16 cellular contexts compared by ENCODE assay signal in genomic region chr2:55888941-55889340, GRCh38. TPM values are rescaled to one million over a fixed set of nuclear protein-coding genes. Genes with fewer than 3 reads are reported as not detected.
DNase-seq lines count a peak whose midpoint lies in the region; ATAC-seq, FAIRE-seq and TF ChIP-seq lines count a peak whose summit lies in the region.
"Had no signal": no experiment of that assay in that cellular context is flagged by ENCODE, and none has a peak within 500 bp of the region (broad histone marks: within the 10 kb centered on the region; RNA-seq: fewer than 3 reads in every experiment).

No MANE protein-coding gene starts in this region.

- H3K4me2 ChIP-seq in H1 (ENCODE audit: insufficient read depth in 1 of 2, low read depth in 2 of 2, low read length in 2 of 2) = no peak overlapping the region

- H3K4me1 ChIP-seq in H1 (replicated peaks in 1 of 4; ENCODE audit: control insufficient read depth in 3 of 4, insufficient read depth in 4 of 4, low read length in 3 of 4) (peaks cover 0 to 6% (median 0%) of the 10 kb centered on the region in 4 experiments; a peak in 1 of 7 replicates), mesodermal cell (ENCODE audit: control insufficient read depth, insufficient read depth, low read length, poor library complexity, severe bottlenecking) (peaks cover 10% of the 10 kb centered on the region)

- no peaks in the 10 kb centered on the region for H3K79me2 ChIP-seq in H1 (ENCODE audit: control insufficient read depth in 1 of 2, insufficient read depth in 2 of 2, low read length in 2 of 2)

- H3K27ac ChIP-seq in AG04450 (ENCODE audit: low read depth, low read length) = peak overlapping the region; percentile 63
- no peak overlapping the region for H3K27ac ChIP-seq in H1 (ENCODE audit: low read depth, low read length)
- peak overlapping the region; percentile 23 for H3K27ac ChIP-seq in mesodermal cell (ENCODE audit: low read depth, low read length, severe bottlenecking)
- H3K27ac ChIP-seq: ovary had no signal

- no peak overlapping the region; the same call in 1 of the 2 replicates for H2AK5ac ChIP-seq in H1 (ENCODE audit: low read depth, low read length)

- H2BK120ac ChIP-seq in H1 (replicated peaks; ENCODE audit: low read depth, low read length) = no peak overlapping the region

- H3K9ac ChIP-seq in H1 (replicated peaks in 1 of 4; ENCODE audit: extremely low read depth in 1 of 4, low read depth in 3 of 4, low read length in 3 of 4) = no peak overlapping the region

- 98% methylated on average over 3 of the region's 3 CpGs; no CpG with 5 or more reads in 1 of the 2 experiments for WGBS in H1 (ENCODE audit: extremely low coverage in 1 of 2, insufficient coverage in 1 of 2, insufficient read length in 1 of 2, insufficient replicate concordance in 2 of 2, low coverage in 1 of 2, low lambda C conversion rate in 2 of 2, missing lambda C conversion rate in 1 of 2), 2 experiments
- WGBS in mesodermal cell (ENCODE audit: insufficient coverage in 2 of 2), 2 experiments = 80 to 90% methylated on average over 1 of the region's 3 CpGs

- TF ChIP-seq POLR2A in H1 (IDR thresholded peaks at IDR 0.05; ENCODE audit: control extremely low read depth in 1 of 2, low read depth in 2 of 2, low read length in 2 of 2) (no peak), GM18505 (IDR thresholded peaks at IDR 0.05; ENCODE audit: borderline replicate concordance, extremely low read depth, insufficient read depth, insufficient read length) (no peak)

- H3K79me1 ChIP-seq in H1 (ENCODE audit: low read depth, low read length) = no peaks in the 10 kb centered on the region

- FAIRE-seq in H1 (lab: Jason Lieb, UNC) = no peak
- FAIRE-seq: GM12892 had no signal

- no peak overlapping the region for H3K4ac ChIP-seq in H1 (replicated peaks; ENCODE audit: insufficient read length, low read depth, low read length)

- no peak overlapping the region for H2BK20ac ChIP-seq in H1 (ENCODE audit: low read length)

- H3K36me3 ChIP-seq in MG63 (no peaks in the 10 kb centered on the region; the same call in 1 of the 2 replicates), H1 (ENCODE audit: control insufficient read depth in 2 of 4, insufficient read depth in 4 of 4, low read length in 3 of 4) (no peaks in the 10 kb centered on the region), mesodermal cell (ENCODE audit: control insufficient read depth, insufficient read depth, low read length) (no peaks in the 10 kb centered on the region)
- H3K36me3 ChIP-seq: ovary had no signal

- no peak overlapping the region for H3K56ac ChIP-seq in H1 (replicated peaks; ENCODE audit: insufficient read length, low read depth, low read length)

- TF ChIP-seq CTCF in AG04450 (IDR thresholded peaks at IDR 0.05; ENCODE audit: low read depth, low read length) (no peak), H1 (IDR thresholded peaks at IDR 0.05; ENCODE audit: control extremely low read depth in 1 of 3, insufficient read depth in 1 of 3, low read depth in 1 of 3, low read length in 3 of 3) (no peak)

- no peak overlapping the region for H2BK12ac ChIP-seq in H1 (ENCODE audit: low read depth, low read length)

- H3K23me2 ChIP-seq in H1 (ENCODE audit: low read depth, low read length) = no peaks in the 10 kb centered on the region

- H2BK15ac ChIP-seq in H1 (ENCODE audit: low read length) = no peak overlapping the region

- POLR2A ChIA-PET in AG04450 (lab: Yijun Ruan, JAX) (no interaction called here), H1 (lab: Charles Lee; ENCODE audit: partially characterized antibody) (no interaction called here)

- H3K4me3 ChIP-seq in AG04450 (ENCODE audit: low read depth, low read length) = no peak overlapping the region
- no peak overlapping the region for H3K4me3 ChIP-seq in MG63
- no peak overlapping the region for H3K4me3 ChIP-seq in H1 (ENCODE audit: extremely low read depth in 1 of 4, insufficient read depth in 2 of 4, low read depth in 3 of 4, low read length in 4 of 4)
- H3K4me3 ChIP-seq in mesodermal cell (ENCODE audit: extremely low read depth, insufficient read depth, low read length, poor library complexity, severe bottlenecking) = no peak overlapping the region
- H3K4me3 ChIP-seq: ovary had no signal

- DNase-seq in AG04450 (ENCODE audit: low read depth, low spot score) (no peak), MG63 (peak; percentile 88), H1 (ENCODE audit: low read depth in 1 of 2, low spot score in 2 of 2) (no peak), cortex of kidney (lab: John Stamatoyannopoulos, UW) (no peak), NCI-H2227 treated with DMSO at 0.1 percent for 48 hours (lab: John Stamatoyannopoulos, UW) (no peak)
- DNase-seq: activated CD8-positive, alpha-beta T cell treated with anti-CD3 and anti-CD28 coated beads, Interleukin-2, amount 10 ng/mL, durations not matched to agents 7 days and 5 days; activated gamma-delta T cell treated with Interleukin-2 at 50 U/mL for 16 hours; AML-193; DMS79; stimulated activated CD4-positive, alpha-beta T cell treated with anti-CD3 and anti-CD28 coated beads, Interleukin-15, amount 100 ng/mL, for 24 hours had no signal

- no peak overlapping the region for H4K5ac ChIP-seq in H1 (ENCODE audit: insufficient read length, low read depth, low read length)

- ATAC-seq in GM18505 (IDR thresholded peaks at IDR 0.05; ENCODE audit: unreplicated experiment) (no peak), GM18511 (IDR thresholded peaks at IDR 0.05; ENCODE audit: unreplicated experiment) (no peak)
- ATAC-seq: activated CD8-positive, alpha-beta T cell treated with anti-CD3 and anti-CD28 coated beads, Interleukin-2, amount 10 ng/mL, durations not matched to agents 7 days and 5 days; Panc1 had no signal

- H4K20me1 ChIP-seq in H1 (replicated peaks in 1 of 2; ENCODE audit: control insufficient read depth in 1 of 2, insufficient read depth in 2 of 2, low read length in 2 of 2) = peaks cover 0 to 4% of the 10 kb centered on the region in 2 experiments

- CTCF ChIA-PET in AG04450 (lab: Charles Lee) (no interaction called here), H1 (lab: Charles Lee; ENCODE audit: partially characterized antibody) (no interaction called here)

- no peak overlapping the region for H3K14ac ChIP-seq in H1 (ENCODE audit: insufficient read length)

- no peaks in the 10 kb centered on the region for H3K9me3 ChIP-seq in AG04450 (ENCODE audit: control insufficient read depth, insufficient read depth, low read length)
- no peaks in the 10 kb centered on the region for H3K9me3 ChIP-seq in MG63
- H3K9me3 ChIP-seq in H1 (ENCODE audit: insufficient read depth in 2 of 2, low read depth in 1 of 2, low read length in 1 of 2) = no peaks in the 10 kb centered on the region
- H3K9me3 ChIP-seq in mesodermal cell (ENCODE audit: control insufficient read depth, low read length) = no peaks in the 10 kb centered on the region
- H3K9me3 ChIP-seq: ovary had no signal

- H3K27me3 ChIP-seq in AG04450 (ENCODE audit: control insufficient read depth, insufficient read depth, low read length) (no peaks in the 10 kb centered on the region), MG63 (no peaks in the 10 kb centered on the region), H1 (replicated peaks in 1 of 4; ENCODE audit: control insufficient read depth in 3 of 4, extremely low read depth in 1 of 4, insufficient read depth in 3 of 4, low read length in 3 of 4) (no peaks in the 10 kb centered on the region)
- H3K27me3 ChIP-seq: ovary had no signal

- TF ChIP-seq EP300 in H1 (IDR thresholded peaks at IDR 0.05; ENCODE audit: borderline replicate concordance in 1 of 2, low read depth in 2 of 2, low read length in 2 of 2) = no peak

- H3K18ac ChIP-seq in H1 (ENCODE audit: extremely low read depth, low read length) = no peak overlapping the region

- H2BK5ac ChIP-seq in H1 (ENCODE audit: low read depth, low read length) = no peak overlapping the region

- H4K91ac ChIP-seq in H1 (replicated peaks; ENCODE audit: insufficient read length, low read length) = no peak overlapping the region

- no peak overlapping the region for H4K8ac ChIP-seq in H1 (ENCODE audit: extremely low read depth, insufficient read depth, low read length)

- no peak for TF ChIP-seq RAD21 in H1 (IDR thresholded peaks at IDR 0.05 in 1 of 2, conservative IDR thresholded peaks at IDR 0.05 in 1 of 2; ENCODE audit: low read depth in 2 of 2, low read length in 2 of 2)

- H3K23ac ChIP-seq in H1 (ENCODE audit: insufficient read length) = no peak overlapping the region

- peak overlapping the region; percentile 17; the same call in 1 of the 2 replicates for H2AFZ ChIP-seq in H1 (ENCODE audit: low read length)

TF ChIP-seq in H1, 55 proteins besides CTCF, POLR2A, EP300 and RAD21 (continues in another document):
- TF ChIP-seq FOSL1 (IDR thresholded peaks at IDR 0.05; ENCODE audit: insufficient read depth, low read depth, low read length) (no peak), CBX5 (IDR thresholded peaks at IDR 0.05; ENCODE audit: low read depth, low read length) (no peak), GTF2F1 (IDR thresholded peaks at IDR 0.05; ENCODE audit: borderline replicate concordance, low read depth, low read length) (no peak), USF2 (IDR thresholded peaks at IDR 0.05; ENCODE audit: low read length) (no peak), RBBP5 (IDR thresholded peaks at IDR 0.05; ENCODE audit: borderline replicate concordance, low read depth, low read length) (no peak), SP1 (IDR thresholded peaks at IDR 0.05; ENCODE audit: low read depth, low read length) (no peak), BRCA1 (IDR thresholded peaks at IDR 0.05; ENCODE audit: low read depth, low read length) (no peak), CBX8 (IDR thresholded peaks at IDR 0.05; ENCODE audit: borderline replicate concordance, low read depth, low read length) (no peak)

RNA-seq across cellular contexts. Expression of gene EFEMP1, which starts 34.6 kb away (rescaled TPM):
- polyA plus RNA-seq in AG04450 (2011; rRNA removed) (376 and 423 TPM in 2 replicates), H1 (2011; rRNA removed) (19.7 and 23.2 TPM in 2 replicates)
- 263 and 274 TPM in 2 replicates for polyA minus RNA-seq in AG04450 (2011; rRNA and poly(A)+ RNA removed)
- 69.2 and 70.3 TPM in 2 replicates for total RNA-seq in MG63 (2014; rRNA removed; shearing (Covaris generic); ENCODE audit: low replicate concordance)
- total RNA-seq in H1 (2021; fragmentation: NEBNext Ultra II Directional; extraction: Animal tissue kit (Norgen Biotek cat#: 25700)) = 14.0 and 15.5 TPM in 2 replicates
- polyA plus RNA-seq in H1 (2011; cell fraction: cytosol; rRNA removed) = 19.7 TPM
- polyA plus RNA-seq in H1 (2011; cell fraction: nucleus; rRNA removed) = 24.6 TPM
- polyA plus RNA-seq in H1 (2012, experiment 1 of 2) = 15.1 to 17.3 TPM (median 16.2 TPM) in 4 replicates
- polyA plus RNA-seq in H1 (2012, experiment 2 of 2) = 1.8 TPM
- 33.8 TPM for polyA plus RNA-seq in H1 (2013, experiment 1 of 2)
- 30.4 TPM for polyA plus RNA-seq in H1 (2013, experiment 2 of 2)
- polyA minus RNA-seq in H1 (2011; rRNA and poly(A)+ RNA removed) = 40.5 and 49.6 TPM in 2 replicates
- polyA minus RNA-seq in H1 (2011; cell fraction: cytosol; rRNA and poly(A)+ RNA removed) = 20.1 TPM
- 35.7 TPM for polyA minus RNA-seq in H1 (2011; cell fraction: nucleus; rRNA and poly(A)+ RNA removed)
- 12.9 TPM for polyA plus RNA-seq in mesodermal cell (2013, experiment 1 of 2)
- 13.2 TPM for polyA plus RNA-seq in mesodermal cell (2013, experiment 2 of 2)
- total RNA-seq: activated CD8-positive, alpha-beta T cell treated with anti-CD3 and anti-CD28 coated beads, Interleukin-2, amount 10 ng/mL, durations not matched to agents 7 days and 5 days had no signal
